In the genomic region with DNA sequence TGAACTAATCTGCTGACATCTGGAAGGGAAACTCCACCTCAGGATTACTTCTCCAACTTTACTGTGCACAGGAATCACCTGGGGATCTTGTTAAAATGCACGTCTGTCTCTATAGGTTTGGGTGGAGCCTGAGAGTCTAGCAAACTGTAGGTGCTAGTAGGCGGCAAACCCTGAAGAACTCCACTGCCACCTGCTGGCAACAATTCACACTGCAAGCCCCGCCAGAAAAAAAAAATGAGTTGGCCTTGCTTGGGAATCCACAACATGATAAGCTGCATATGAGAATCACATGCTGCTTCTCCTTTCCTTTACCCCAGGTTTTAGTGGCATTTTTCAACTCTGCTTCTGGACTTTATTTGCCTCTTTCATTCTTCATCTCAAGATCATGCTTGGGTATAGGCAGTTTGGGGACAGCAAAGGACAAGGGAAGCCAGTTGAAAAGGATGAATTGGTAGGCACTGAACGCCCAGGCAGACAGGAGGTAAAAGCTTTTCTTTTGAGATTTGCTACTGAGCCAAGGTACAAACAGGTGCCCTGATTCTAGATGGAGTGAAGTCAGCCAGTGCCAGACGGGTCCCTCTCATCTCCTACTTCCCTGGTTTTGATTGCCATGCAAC, we compare ENCODE assay signal across 8 cellular contexts.
A peak's percentile ranks its signal among the peaks of the same experiment; 100 is the strongest.
DNase-seq lines count a peak whose midpoint lies in the region; ATAC-seq and TF ChIP-seq lines count a peak whose summit lies in the region.

No MANE protein-coding gene starts in this region.

- H3K9me3 ChIP-seq in OCI-LY1 (ENCODE audit: low read length) (no peaks in the 10 kb centered on the region), neural progenitor cell (ENCODE audit: low read depth) (no peaks in the 10 kb centered on the region), testis (no peaks in the 10 kb centered on the region)

- no peaks in the 10 kb centered on the region for H3K4me1 ChIP-seq in OCI-LY1 (ENCODE audit: insufficient read depth, low read length, severe bottlenecking)
- H3K4me1 ChIP-seq in neural progenitor cell: no peaks in the 10 kb centered on the region
- H3K4me1 ChIP-seq in testis: no peaks in the 10 kb centered on the region

- H3K27me3 ChIP-seq in OCI-LY1 (ENCODE audit: insufficient read depth, low read length) (no peaks in the 10 kb centered on the region; the same call in 1 of the 2 replicates), neural progenitor cell (no peaks in the 10 kb centered on the region), testis (no peaks in the 10 kb centered on the region)

- DNase-seq in CD1c-positive myeloid dendritic cell (ENCODE audit: extremely low spot score): peak; percentile 74
- DNase-seq in HT-29 (ENCODE audit: low spot score): peak; percentile 88
- DNase-seq in activated T-cell treated with anti-CD3 and anti-CD28 coated beads for 4 hours: peak; percentile 61
- DNase-seq in fibroblast of mammary gland (ENCODE audit: low read depth): peak; percentile 59
- DNase-seq in neural progenitor cell (ENCODE audit: low spot score): peak; percentile 69
- peak; percentile 74 for DNase-seq in testis

- TF ChIP-seq CTCF in OCI-LY1 (IDR thresholded peaks at IDR 0.05; ENCODE audit: low read length) (peak; percentile 97), fibroblast of mammary gland (conservative IDR thresholded peaks at IDR 0.05; ENCODE audit: control insufficient read depth, insufficient read depth, low read depth, low read length) (peak; percentile 97), neural progenitor cell (IDR thresholded peaks at IDR 0.05) (peak; percentile 98), testis (IDR thresholded peaks at IDR 0.05) (peak; percentile 77 to 96 (median 95))

- intact Hi-C loops in testis (cut with DNase I; ENCODE audit: low total_unique reads): no loop called here

- H3K4me3 ChIP-seq in OCI-LY1 (ENCODE audit: low read depth, low read length, poor library complexity, severe bottlenecking) (no peak overlapping the region), fibroblast of mammary gland (ENCODE audit: control insufficient read depth, low read depth, low read length) (no peak overlapping the region), neural progenitor cell (no peak overlapping the region), testis (no peak overlapping the region)

- H3K4me2 ChIP-seq in OCI-LY1 (ENCODE audit: low read length): no peak overlapping the region
- no peak overlapping the region for H3K4me2 ChIP-seq in neural progenitor cell

- no peak overlapping the region for H3K4me3 Mint-ChIP-seq in neural progenitor cell

- no peaks in the 10 kb centered on the region for H3K9me2 ChIP-seq in OCI-LY1 (ENCODE audit: low read depth, low read length)

- H4K20me1 ChIP-seq in OCI-LY1 (ENCODE audit: insufficient read depth, low read length): no peaks in the 10 kb centered on the region
- no peaks in the 10 kb centered on the region for H4K20me1 ChIP-seq in neural progenitor cell (ENCODE audit: low read depth)

- no peaks in the 10 kb centered on the region for H3K36me3 ChIP-seq in OCI-LY1 (ENCODE audit: insufficient read depth, low read length)
- no peaks in the 10 kb centered on the region for H3K36me3 ChIP-seq in neural progenitor cell
- H3K36me3 ChIP-seq in testis (ENCODE audit: low read depth, missing control alignments): no peaks in the 10 kb centered on the region

- no peaks in the 10 kb centered on the region for H3K36me3 Mint-ChIP-seq in neural progenitor cell

- H3K79me2 ChIP-seq in OCI-LY1 (ENCODE audit: insufficient read depth, low read length): no peaks in the 10 kb centered on the region
- no peaks in the 10 kb centered on the region for H3K79me2 ChIP-seq in neural progenitor cell (ENCODE audit: low read depth)

- WGBS in testis, 2 donors: 37 to 49% methylated on average over 5 of the region's 5 CpGs

- no peak overlapping the region for H3K27ac Mint-ChIP-seq in neural progenitor cell

- H2AFZ ChIP-seq in OCI-LY1 (ENCODE audit: low read length) (no peak overlapping the region), neural progenitor cell (replicated peaks) (peak overlapping the region; percentile 91)

- H3K27ac ChIP-seq in OCI-LY1 (ENCODE audit: low read depth, low read length, poor library complexity, severe bottlenecking) (no peak overlapping the region), neural progenitor cell (no peak overlapping the region), testis (no peak overlapping the region)

- TF ChIP-seq POLR2A in testis (IDR thresholded peaks at IDR 0.05): no peak

- H3K9ac ChIP-seq in OCI-LY1 (ENCODE audit: low read length) (no peak overlapping the region), neural progenitor cell (no peak overlapping the region)

- H3F3A ChIP-seq in OCI-LY1 (ENCODE audit: insufficient read depth, low read length) (no peaks in the 10 kb centered on the region), neural progenitor cell (ENCODE audit: low read depth) (no peaks in the 10 kb centered on the region)

- ATAC-seq in GM19351 (IDR thresholded peaks at IDR 0.05; ENCODE audit: unreplicated experiment): peak; percentile 75

- peaks cover 17% of the 10 kb centered on the region for H3K4me1 Mint-ChIP-seq in neural progenitor cell

- no peaks in the 10 kb centered on the region for H3K27me3 Mint-ChIP-seq in neural progenitor cell (ENCODE audit: insufficient read depth, low read depth)

- H3K9me3 Mint-ChIP-seq in neural progenitor cell: no peaks in the 10 kb centered on the region
